Comparison of ENCODE assay signal across 30 cellular contexts in genomic region chr2:145530653-145531052, GRCh38.
A peak's percentile ranks its signal among the peaks of the same experiment; 100 is the strongest.
DNase-seq lines count a peak whose midpoint lies in the region; ATAC-seq, FAIRE-seq and TF ChIP-seq lines count a peak whose summit lies in the region.
"Had no signal": no experiment of that assay in that cellular context is flagged by ENCODE, and none has a peak within 500 bp of the region (broad histone marks: within the 10 kb centered on the region; RNA-seq: fewer than 3 reads in every experiment).

No MANE protein-coding gene starts in this region.

- no peak overlapping the region for H3K4me3 ChIP-seq in fibroblast of mammary gland (ENCODE audit: control insufficient read depth, low read depth, low read length)
- no peak overlapping the region for H3K4me3 ChIP-seq in sigmoid colon
- H3K4me3 ChIP-seq: A549, adrenal gland, Peyer's patch, suprapubic skin, upper lobe of right lung had no signal

- no peak for TF ChIP-seq EP300 in sigmoid colon (IDR thresholded peaks at IDR 0.05)

- no peaks in the 10 kb centered on the region for H3K27me3 Mint-ChIP-seq in HFFc6 (ENCODE audit: insufficient read depth)
- H3K27me3 Mint-ChIP-seq: activated CD4-positive, alpha-beta T cell treated with anti-CD3 and anti-CD28 coated beads for 36 hours; activated CD8-positive, alpha-beta T cell treated with anti-CD3 and anti-CD28 coated beads for 36 hours; activated naive CD4-positive, alpha-beta T cell treated with anti-CD3 and anti-CD28 coated beads, Interleukin-2, amount 10 ng/mL, durations not matched to agents 7 days and 5 days; CD4-positive, CD25-positive, alpha-beta regulatory T cell; stimulated activated naive B cell treated with anti-CD40 and anti-IgM and Interleukin-4, amounts not matched to agents 10 μg/mL and 1 μg/mL and 100 μg/mL, for 72 hours had no signal

- intact Hi-C loops in sigmoid colon (cut with DNase I) = no loop called here

- no peaks in the 10 kb centered on the region for H3K9me3 Mint-ChIP-seq in HFFc6
- H3K9me3 Mint-ChIP-seq: activated CD8-positive, alpha-beta T cell treated with anti-CD3 and anti-CD28 coated beads for 36 hours; activated naive CD4-positive, alpha-beta T cell treated with anti-CD3 and anti-CD28 coated beads, Interleukin-2, amount 10 ng/mL, durations not matched to agents 7 days and 5 days; nephron; stimulated activated naive B cell treated with anti-CD40 and anti-IgM and Interleukin-4, amounts not matched to agents 10 μg/mL and 1 μg/mL and 100 μg/mL, for 72 hours had no signal

- H3K36me3 ChIP-seq in sigmoid colon = no peaks in the 10 kb centered on the region
- H3K36me3 ChIP-seq: adrenal gland, Peyer's patch, suprapubic skin, upper lobe of right lung had no signal

- H3K27ac Mint-ChIP-seq in HFFc6 = no peak overlapping the region
- H3K27ac Mint-ChIP-seq: activated CD4-positive, alpha-beta T cell treated with anti-CD3 and anti-CD28 coated beads for 36 hours; activated CD8-positive, alpha-beta T cell treated with anti-CD3 and anti-CD28 coated beads for 36 hours; activated naive CD4-positive, alpha-beta T cell treated with anti-CD3 and anti-CD28 coated beads, Interleukin-2, amount 10 ng/mL, durations not matched to agents 7 days and 5 days; CD4-positive, CD25-positive, alpha-beta regulatory T cell; nephron had no signal

- peaks cover 12% of the 10 kb centered on the region for H3K4me1 Mint-ChIP-seq in HFFc6 (ENCODE audit: low read depth)
- H3K4me1 Mint-ChIP-seq: activated CD4-positive, alpha-beta T cell treated with anti-CD3 and anti-CD28 coated beads for 36 hours; activated naive CD4-positive, alpha-beta T cell treated with anti-CD3 and anti-CD28 coated beads, Interleukin-2, amount 10 ng/mL, durations not matched to agents 7 days and 5 days; CD4-positive, CD25-positive, alpha-beta regulatory T cell; nephron had no signal

- H3K27me3 ChIP-seq in sigmoid colon = no peaks in the 10 kb centered on the region
- H3K27me3 ChIP-seq: adrenal gland, Peyer's patch, suprapubic skin, upper lobe of right lung had no signal

- FAIRE-seq in A204.1 (lab: Jason Lieb, UNC) (peak; percentile 25), RCC 7860 (lab: Jason Lieb, UNC) (peak; percentile 15)
- FAIRE-seq: A549, H54, small intestine had no signal

- TF ChIP-seq POLR2A in sigmoid colon (IDR thresholded peaks at IDR 0.05) = no peak

- DNase-seq in HFFc6 (no peak), RCC 7860 (ENCODE audit: low spot score) (no peak), fibroblast of mammary gland (ENCODE audit: low read depth) (peak; percentile 33), NCI-H2171 treated with DMSO at 0.1 percent for 48 hours (lab: John Stamatoyannopoulos, UW) (no peak), sigmoid colon (no peak), OCI-M2 (lab: John Stamatoyannopoulos, UW; ENCODE audit: unreplicated experiment) (no peak)
- DNase-seq: activated CD4-positive, alpha-beta T cell treated with anti-CD3 and anti-CD28 coated beads for 36 hours; activated CD8-positive, alpha-beta T cell treated with anti-CD3 and anti-CD28 coated beads for 36 hours; activated naive CD4-positive, alpha-beta T cell treated with anti-CD3 and anti-CD28 coated beads, Interleukin-2, amount 10 ng/mL, durations not matched to agents 7 days and 5 days; adrenal gland; AML-193; Calu3; CD4-positive, CD25-positive, alpha-beta regulatory T cell; dermis blood vessel endothelial cell; DND-41; hypothalamus; NCI-H1417; NCI-H2081 treated with DMSO at 0.1 percent for 48 hours; NCI-H345; NCI-H69; Peyer's patch; small intestine; stimulated activated naive B cell treated with anti-CD40 and anti-IgM and Interleukin-4, amounts not matched to agents 10 μg/mL and 1 μg/mL and 100 μg/mL, for 72 hours; upper lobe of right lung had no signal

- no peak overlapping the region for H3K27ac ChIP-seq in sigmoid colon
- H3K27ac ChIP-seq: A549, adrenal gland, Peyer's patch, suprapubic skin, upper lobe of right lung had no signal

- H3K36me3 Mint-ChIP-seq in HFFc6 (ENCODE audit: low read depth) = no peaks in the 10 kb centered on the region
- H3K36me3 Mint-ChIP-seq: activated naive CD4-positive, alpha-beta T cell treated with anti-CD3 and anti-CD28 coated beads, Interleukin-2, amount 10 ng/mL, durations not matched to agents 7 days and 5 days; CD4-positive, CD25-positive, alpha-beta regulatory T cell; stimulated activated naive B cell treated with anti-CD40 and anti-IgM and Interleukin-4, amounts not matched to agents 10 μg/mL and 1 μg/mL and 100 μg/mL, for 72 hours had no signal

- peak; percentile 24 for TF ChIP-seq CTCF in HFFc6 (IDR thresholded peaks at IDR 0.05)
- TF ChIP-seq CTCF in fibroblast of mammary gland (conservative IDR thresholded peaks at IDR 0.05; ENCODE audit: control insufficient read depth, insufficient read depth, low read depth, low read length) = no peak
- TF ChIP-seq CTCF in sigmoid colon (IDR thresholded peaks at IDR 0.05) = no peak

- H3K9me3 ChIP-seq in sigmoid colon = no peaks in the 10 kb centered on the region
- H3K9me3 ChIP-seq: A549, adrenal gland, Peyer's patch, suprapubic skin, upper lobe of right lung had no signal

- no peak overlapping the region for H3K4me3 Mint-ChIP-seq in HFFc6
- H3K4me3 Mint-ChIP-seq: activated CD4-positive, alpha-beta T cell treated with anti-CD3 and anti-CD28 coated beads for 36 hours; activated CD8-positive, alpha-beta T cell treated with anti-CD3 and anti-CD28 coated beads for 36 hours; activated naive CD4-positive, alpha-beta T cell treated with anti-CD3 and anti-CD28 coated beads, Interleukin-2, amount 10 ng/mL, durations not matched to agents 7 days and 5 days; CD4-positive, CD25-positive, alpha-beta regulatory T cell; nephron; stimulated activated naive B cell treated with anti-CD40 and anti-IgM and Interleukin-4, amounts not matched to agents 10 μg/mL and 1 μg/mL and 100 μg/mL, for 72 hours had no signal

- ATAC-seq in GM18520 (IDR thresholded peaks at IDR 0.05; ENCODE audit: unreplicated experiment) = no peak
- ATAC-seq: A549; activated CD4-positive, alpha-beta T cell treated with anti-CD3 and anti-CD28 coated beads for 36 hours; activated CD8-positive, alpha-beta T cell treated with anti-CD3 and anti-CD28 coated beads for 36 hours; stimulated activated naive B cell treated with anti-CD40 and anti-IgM and Interleukin-4, amounts not matched to agents 10 μg/mL and 1 μg/mL and 100 μg/mL, for 72 hours; upper lobe of right lung had no signal

- H3K4me1 ChIP-seq in sigmoid colon = no peaks in the 10 kb centered on the region
- H3K4me1 ChIP-seq: A549, adrenal gland, Peyer's patch, suprapubic skin, upper lobe of right lung had no signal
